8 cellular contexts compared by ENCODE assay signal in genomic region chr3:190686011-190686410, GRCh38.
"Had no signal": no experiment of that assay in that cellular context is flagged by ENCODE, and none has a peak within 500 bp of the region (broad histone marks: within the 10 kb centered on the region; RNA-seq: fewer than 3 reads in every experiment).

No MANE protein-coding gene starts in this region.

- H3K4me2 ChIP-seq: KMS-11 had no signal

- FAIRE-seq: HTR-8/SVneo had no signal

- H3K4me3 ChIP-seq: GM23248, HAP-1 had no signal

- H3K36me3 ChIP-seq: HAP-1 had no signal

- H2AFZ ChIP-seq: GM23248 had no signal

- H3K9ac ChIP-seq: GM23248, KMS-11 had no signal

- H3K27ac ChIP-seq: GM23248, KMS-11 had no signal

- DNase-seq: GM23248, GOT3, H7, Karpas-422, KBM-7 had no signal

- H3K9me3 ChIP-seq: HAP-1 had no signal
